In the genomic region with DNA sequence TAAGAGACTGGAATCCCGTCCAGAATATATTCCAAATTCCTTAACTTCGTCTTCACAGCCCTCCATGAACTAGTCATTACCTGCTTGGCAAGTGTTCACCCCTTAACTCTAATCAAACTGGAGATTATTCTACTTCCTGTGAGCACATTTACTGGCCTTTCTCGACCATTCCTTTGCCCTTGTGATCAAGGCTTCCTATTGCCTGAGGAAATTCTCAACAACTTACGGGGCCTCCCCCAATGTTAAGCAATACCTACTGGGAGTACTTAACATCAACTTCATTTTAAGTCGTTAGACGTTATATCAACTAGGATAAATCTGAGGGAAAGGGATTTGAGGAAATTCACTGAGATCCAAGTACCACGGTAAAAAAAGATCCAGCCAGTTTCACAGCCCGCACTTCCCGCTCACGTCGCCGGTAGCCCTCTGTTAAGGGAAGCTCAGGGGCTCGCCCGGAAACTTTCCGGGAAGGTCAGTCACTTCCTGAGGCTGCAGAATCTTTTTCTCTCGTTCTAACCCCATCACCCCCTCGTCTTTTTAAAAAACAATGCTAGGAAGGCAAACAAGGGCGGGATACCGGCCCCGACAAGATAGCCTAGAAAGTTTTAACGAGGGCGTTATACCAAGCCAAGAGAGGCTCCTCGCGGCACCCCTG, we compare ENCODE assay signal across 8 cellular contexts. TPM values are rescaled to one million over a fixed set of nuclear protein-coding genes. Genes with fewer than 3 reads are reported as not detected.
A peak's percentile ranks its signal among the peaks of the same experiment; 100 is the strongest.
DNase-seq lines count a peak whose midpoint lies in the region; ATAC-seq, FAIRE-seq and TF ChIP-seq lines count a peak whose summit lies in the region.

No MANE protein-coding gene starts in this region.

- FAIRE-seq in kidney (lab: Jason Lieb, UNC) (no peak), RCC 7860 (lab: Jason Lieb, UNC) (no peak)

- H3K27ac ChIP-seq in kidney (ENCODE audit: low read depth in 2 of 2, low read length in 2 of 2) = peak overlapping the region; percentile 94 to 97

- peaks cover 54% of the 10 kb centered on the region for H3K4me1 Mint-ChIP-seq in stimulated activated naive CD8-positive, alpha-beta T cell treated with anti-CD3 and anti-CD28 coated beads, Interleukin-15, amount 100 ng/mL, for 72 hours

- peak overlapping the region; percentile 90 to 92 for H3K4me3 Mint-ChIP-seq in stimulated activated naive CD8-positive, alpha-beta T cell treated with anti-CD3 and anti-CD28 coated beads, Interleukin-15, amount 100 ng/mL, for 72 hours

- no peaks in the 10 kb centered on the region for H3K9me3 ChIP-seq in kidney (ENCODE audit: control insufficient read depth in 1 of 2, low read length in 2 of 2)

- TF ChIP-seq CTCF in NB4 (IDR thresholded peaks at IDR 0.05; ENCODE audit: low read depth, low read length) (no peak), astrocyte of the cerebellum (IDR thresholded peaks at IDR 0.05; ENCODE audit: low read depth, low read length, missing control alignments) (no peak), kidney (IDR thresholded peaks at IDR 0.05; ENCODE audit: borderline replicate concordance, extremely low read depth, insufficient read depth) (no peak)

- no peak for ATAC-seq in stimulated activated naive CD8-positive, alpha-beta T cell treated with anti-CD3 and anti-CD28 coated beads, Interleukin-15, amount 100 ng/mL, for 72 hours
- ATAC-seq in HG02763 (IDR thresholded peaks at IDR 0.05; ENCODE audit: unreplicated experiment) = no peak

- TF ChIP-seq POLR2A in NB4 (IDR thresholded peaks at IDR 0.05; ENCODE audit: extremely low read depth, insufficient read length) = no peak

- peak overlapping the region; percentile 93 for H3K4me3 ChIP-seq in NB4 (ENCODE audit: low read depth, low read length)
- peak overlapping the region; percentile 97 for H3K4me3 ChIP-seq in astrocyte of the cerebellum (ENCODE audit: low read depth, low read length)
- peak overlapping the region; percentile 70 to 90 for H3K4me3 ChIP-seq in kidney (ENCODE audit: low read length in 2 of 2)

- peak overlapping the region; percentile 100 for H3K27ac Mint-ChIP-seq in stimulated activated naive CD8-positive, alpha-beta T cell treated with anti-CD3 and anti-CD28 coated beads, Interleukin-15, amount 100 ng/mL, for 72 hours

- peaks cover 9 to 16% of the 10 kb centered on the region in 2 donors for H3K4me1 ChIP-seq in kidney (ENCODE audit: control insufficient read depth in 1 of 2, insufficient read depth in 1 of 2, low read depth in 1 of 2, low read length in 2 of 2)

- no peaks in the 10 kb centered on the region for H3K27me3 Mint-ChIP-seq in stimulated activated naive CD8-positive, alpha-beta T cell treated with anti-CD3 and anti-CD28 coated beads, Interleukin-15, amount 100 ng/mL, for 72 hours

- DNase-seq in NCI-H345 (lab: John Stamatoyannopoulos, UW) (peak; percentile 13), NCI-H345 treated with DMSO at 0.1 percent for 48 hours (lab: John Stamatoyannopoulos, UW; ENCODE audit: unreplicated experiment) (no peak), NB4 (ENCODE audit: low read depth) (peak; percentile 74), astrocyte of the cerebellum (ENCODE audit: low read depth) (peak; percentile 18), kidney (no peak), RCC 7860 (ENCODE audit: low spot score) (no peak)
- peak in 1 of 2 donors; percentile 15 for DNase-seq in stimulated activated naive CD8-positive, alpha-beta T cell treated with anti-CD3 and anti-CD28 coated beads, Interleukin-15, amount 100 ng/mL, for 72 hours

- H3K9ac ChIP-seq in kidney (ENCODE audit: low read length in 2 of 2) = peak overlapping the region; percentile 96 to 98

- in situ Hi-C loops in astrocyte of the cerebellum (cut with HindIII; ENCODE audit: low sequenced_read_pairs) = no loop called here

- H3K9me3 Mint-ChIP-seq in stimulated activated naive CD8-positive, alpha-beta T cell treated with anti-CD3 and anti-CD28 coated beads, Interleukin-15, amount 100 ng/mL, for 72 hours = no peaks in the 10 kb centered on the region

- no peaks in the 10 kb centered on the region for H3K36me3 ChIP-seq in kidney (ENCODE audit: control insufficient read depth in 1 of 2, insufficient read depth in 2 of 2, low read length in 2 of 2)

- intact Hi-C loops in kidney (cut with DNase I) = no loop called here

RNA-seq across cellular contexts. Expression of gene EIF2S2, which starts 0.9 kb away (rescaled TPM):
- total RNA-seq in kidney = 51.2 TPM
- 60.3 TPM for polyA plus RNA-seq in kidney (ENCODE audit: insufficient read depth, low read depth, low replicate concordance)

Comparison
In these comparisons a context has a peak if more than half of its experiments do, and no peak if none do; other contexts are left out.
1. DNase-seq: peak in NCI-H345 (single experiment), NB4 (single experiment) and astrocyte of the cerebellum (single experiment); none in NCI-H345 treated with DMSO at 0.1 percent for 48 hours (single experiment), kidney (single experiment) and RCC 7860 (single experiment).
2. Peak in every context shown above with its lines, with median percentiles within 50 percentile points of each other: H3K4me3 ChIP-seq.